Comparison of ENCODE assay signal across 11 cellular contexts in the genomic region with DNA sequence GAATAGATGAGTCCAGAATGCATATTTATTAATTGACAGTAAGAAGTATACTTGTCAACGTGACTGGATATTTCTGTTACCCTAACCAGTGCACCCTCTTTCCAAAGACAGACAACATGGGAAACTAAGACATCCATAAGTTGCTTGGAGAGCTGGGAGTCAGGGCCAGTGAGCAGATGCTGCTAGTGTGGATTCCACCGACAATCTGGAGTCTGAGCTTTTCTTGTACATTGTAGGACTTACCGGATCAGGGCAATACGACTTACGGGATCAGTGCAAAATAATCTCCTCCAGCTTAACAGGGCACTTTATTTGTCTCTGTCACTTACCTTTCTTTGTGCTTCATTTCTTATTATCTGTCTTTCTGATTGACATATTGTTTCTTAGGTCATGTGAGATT. TPM values are rescaled to one million over a fixed set of nuclear protein-coding genes. Genes with fewer than 3 reads are reported as not detected.
"Had no signal": no experiment of that assay in that cellular context is flagged by ENCODE, and none has a peak within 500 bp of the region (broad histone marks: within the 10 kb centered on the region; RNA-seq: fewer than 3 reads in every experiment).

No MANE protein-coding gene starts in this region.

- H3K9me3 ChIP-seq: HAP-1 had no signal

- H3K27ac ChIP-seq: GM23248 had no signal

- DNase-seq: GM23248, GOT3, H7, HFFc6, IMR-90 had no signal

- H3K27ac Mint-ChIP-seq: HFFc6 had no signal

- H3K4me3 Mint-ChIP-seq: HFFc6 had no signal

- H3K36me3 ChIP-seq: HAP-1 had no signal

- H3K4me3 ChIP-seq: GM23248, HAP-1, K562 had no signal

- FAIRE-seq: HTR-8/SVneo, K562 had no signal

- ATAC-seq: HCT116, K562 had no signal

RNA-seq across cellular contexts. Expression of gene FCRL4, which starts 24.6 kb away (rescaled TPM):
- total RNA-seq: GM23248, H4, H7, HFFc6, HT-29, IMR-90, K562 had no signal
- polyA plus RNA-seq: GM23248, IMR-90, K562 had no signal
